Comparison of ENCODE assay signal across 15 cellular contexts in genomic region chr10:46251857-46252847, GRCh38. TPM values are rescaled to one million over a fixed set of nuclear protein-coding genes. Genes with fewer than 3 reads are reported as not detected.
"Had no signal": no experiment of that assay in that cellular context is flagged by ENCODE, and none has a peak within 500 bp of the region (broad histone marks: within the 10 kb centered on the region; RNA-seq: fewer than 3 reads in every experiment).

No MANE protein-coding gene starts in this region.

- H3K36me3 ChIP-seq: cardiac muscle cell, tibial artery had no signal

- ATAC-seq: mucosa of descending colon, natural killer cell, psoas muscle had no signal

- H3K4me3 ChIP-seq: cardiac muscle cell, mucosa of descending colon, psoas muscle, tibial artery had no signal

- DNase-seq: activated CD4-positive, CD25-positive, alpha-beta regulatory T cell; activated effector memory CD4-positive, alpha-beta T cell treated with Interleukin-2 at 50 U/mL for 16 hours; activated T-cell treated with anti-CD3 and anti-CD28 coated beads, Interleukin-2, amount 50 U/mL, for 24 hours; effector memory CD4-positive, alpha-beta T cell; immature natural killer cell; natural killer cell; nucleus accumbens; psoas muscle; stimulated activated CD4-positive, alpha-beta T cell treated with anti-CD3 and anti-CD28 coated beads, Interleukin-4, amount 100 ng/mL, for 24 hours; T-helper 2 cell had no signal

- H3K4me1 ChIP-seq: psoas muscle had no signal

- H3K27me3 ChIP-seq: cardiac muscle cell, tibial artery had no signal

- H3K9me3 ChIP-seq: mucosa of descending colon, psoas muscle, tibial artery had no signal

- H3K27ac ChIP-seq: cardiac muscle cell, epithelial cell of prostate, psoas muscle, tibial artery had no signal

RNA-seq across cellular contexts. Expression of gene ANTXRL, which starts 34.6 kb away (rescaled TPM):
- total RNA-seq: astrocyte, cardiac muscle cell, mucosa of descending colon, natural killer cell, psoas muscle had no signal
- polyA plus RNA-seq: cardiac muscle cell, immature natural killer cell had no signal
